In the genomic region with DNA sequence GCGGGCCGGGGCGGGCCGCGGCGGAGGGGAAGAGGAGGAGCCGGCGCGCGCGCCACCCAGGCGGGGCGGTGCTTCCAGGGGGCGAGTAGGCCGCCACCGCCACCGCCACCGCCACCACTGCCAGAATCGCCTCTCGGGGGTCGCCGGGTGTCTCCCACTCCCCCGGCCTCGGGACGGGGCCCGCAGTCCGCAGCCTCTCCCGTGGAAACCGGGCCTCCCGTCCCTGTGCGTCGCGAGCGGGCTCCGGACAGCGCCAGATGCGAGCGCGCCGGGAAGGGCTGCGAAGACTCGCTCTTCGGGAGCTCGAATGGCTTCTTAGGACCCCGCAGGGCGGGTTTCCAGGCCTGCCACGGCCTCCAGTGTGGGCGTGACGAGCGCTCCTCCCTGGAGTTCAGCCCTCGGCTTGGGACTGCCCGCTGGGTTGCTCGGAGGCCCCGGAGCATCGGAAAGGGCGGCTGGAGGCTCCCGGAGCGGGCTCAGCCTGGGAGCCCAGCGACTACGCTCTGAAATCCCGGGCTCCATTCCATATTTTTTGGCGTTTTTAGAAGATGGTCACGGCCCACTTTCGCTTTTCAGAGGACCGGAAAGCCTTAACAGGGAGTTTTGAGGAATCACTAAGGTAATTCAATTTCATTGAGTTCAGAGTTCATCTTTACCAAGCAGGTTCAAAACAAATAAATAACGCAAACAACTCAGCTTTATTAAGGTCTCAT, we compare ENCODE assay signal across 8 cellular contexts.
DNase-seq lines count a peak whose midpoint lies in the region; FAIRE-seq and TF ChIP-seq lines count a peak whose summit lies in the region.

No MANE protein-coding gene starts in this region.

- TF ChIP-seq POLR2A in H54 (IDR thresholded peaks at IDR 0.05; ENCODE audit: low read depth, low read length) (peak; percentile 81), Raji (IDR thresholded peaks at IDR 0.05; ENCODE audit: insufficient read depth, low read depth, low read length) (peak; percentile 65)

- H3K4me3 Mint-ChIP-seq in nephron = peak overlapping the region; percentile 89 to 93 (median 90)
- H3K4me3 Mint-ChIP-seq in stimulated activated naive CD8-positive, alpha-beta T cell treated with anti-CD3 and anti-CD28 coated beads, Interleukin-15, Interleukin-2, amounts not matched to agents 100 ng/mL and 50 ng/mL, for 24 hours = peak overlapping the region; percentile 98

- DNase-seq in ELR (ENCODE audit: low read depth) (peak; percentile 98), H54 (ENCODE audit: insufficient read length, low spot score) (peak; percentile 79), LoVo (ENCODE audit: low spot score) (peak; percentile 94), activated gamma-delta T cell (lab: John Stamatoyannopoulos, UW) (peak; percentile 75), fibroblast of the conjunctiva (ENCODE audit: low read depth) (peak; percentile 98)

- H3K27me3 Mint-ChIP-seq in nephron (ENCODE audit: low read depth) = no peaks in the 10 kb centered on the region
- H3K27me3 Mint-ChIP-seq in stimulated activated naive CD8-positive, alpha-beta T cell treated with anti-CD3 and anti-CD28 coated beads, Interleukin-15, Interleukin-2, amounts not matched to agents 100 ng/mL and 50 ng/mL, for 24 hours = no peaks in the 10 kb centered on the region

- H3K4me1 Mint-ChIP-seq in nephron = peaks cover 31% of the 10 kb centered on the region
- H3K4me1 Mint-ChIP-seq in stimulated activated naive CD8-positive, alpha-beta T cell treated with anti-CD3 and anti-CD28 coated beads, Interleukin-15, Interleukin-2, amounts not matched to agents 100 ng/mL and 50 ng/mL, for 24 hours (ENCODE audit: low read depth) = peaks cover 42% of the 10 kb centered on the region

- no peaks in the 10 kb centered on the region for H3K9me3 Mint-ChIP-seq in nephron
- peaks cover 6% of the 10 kb centered on the region for H3K9me3 Mint-ChIP-seq in stimulated activated naive CD8-positive, alpha-beta T cell treated with anti-CD3 and anti-CD28 coated beads, Interleukin-15, Interleukin-2, amounts not matched to agents 100 ng/mL and 50 ng/mL, for 24 hours

- H3K36me3 Mint-ChIP-seq in nephron (ENCODE audit: low read depth) = peaks cover 18% of the 10 kb centered on the region
- H3K36me3 Mint-ChIP-seq in stimulated activated naive CD8-positive, alpha-beta T cell treated with anti-CD3 and anti-CD28 coated beads, Interleukin-15, Interleukin-2, amounts not matched to agents 100 ng/mL and 50 ng/mL, for 24 hours (ENCODE audit: low read depth) = peaks cover 16% of the 10 kb centered on the region

- peak overlapping the region; percentile 70 to 97 (median 87) for H3K27ac Mint-ChIP-seq in nephron
- peak overlapping the region; percentile 81 for H3K27ac Mint-ChIP-seq in stimulated activated naive CD8-positive, alpha-beta T cell treated with anti-CD3 and anti-CD28 coated beads, Interleukin-15, Interleukin-2, amounts not matched to agents 100 ng/mL and 50 ng/mL, for 24 hours

- no peak for TF ChIP-seq CTCF in nephron (IDR thresholded peaks at IDR 0.05; ENCODE audit: unreplicated experiment in 3 of 3)

- peak; percentile 33 for FAIRE-seq in H54 (lab: Jason Lieb, UNC)

Comparison
In these comparisons a context has a peak if more than half of its experiments do, and no peak if none do; other contexts are left out.
1. Peak in every context shown above with its lines: DNase-seq.